Comparison of ENCODE assay signal across 15 cellular contexts in the genomic region with DNA sequence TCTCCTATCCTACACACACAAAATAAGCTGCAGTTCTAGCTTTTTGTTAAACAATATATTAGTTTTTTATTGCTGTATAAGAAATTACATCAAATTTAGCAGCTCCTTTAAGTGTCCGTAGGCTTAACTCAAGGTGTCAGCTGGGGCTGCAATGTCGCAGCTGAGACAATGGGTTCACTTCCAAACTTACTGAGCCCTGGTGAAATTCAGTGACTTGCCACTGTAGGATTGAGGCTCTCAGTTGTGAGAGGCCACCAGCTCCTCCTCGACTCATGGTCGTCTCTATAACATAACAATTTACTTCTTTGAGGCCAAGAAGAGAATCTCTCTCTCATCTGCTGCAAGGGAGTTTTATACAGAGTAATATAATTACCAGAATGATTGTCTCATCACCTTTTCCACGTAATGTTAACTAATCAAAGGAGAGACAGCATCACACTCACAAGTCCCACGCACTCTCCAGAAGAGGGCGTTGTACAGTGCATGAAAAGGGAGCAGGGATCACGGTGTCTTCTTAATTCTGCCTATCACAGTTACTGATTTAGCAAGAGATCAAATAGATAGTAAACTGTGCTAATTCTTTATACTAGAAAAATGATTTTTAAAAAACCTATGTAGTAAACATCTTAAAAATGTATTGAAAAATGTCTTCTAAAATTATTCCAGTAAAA.
DNase-seq lines count a peak whose midpoint lies in the region; ATAC-seq, FAIRE-seq and TF ChIP-seq lines count a peak whose summit lies in the region.
"Had no signal": no experiment of that assay in that cellular context is flagged by ENCODE, and none has a peak within 500 bp of the region (broad histone marks: within the 10 kb centered on the region; RNA-seq: fewer than 3 reads in every experiment).

No MANE protein-coding gene starts in this region.

- no peaks in the 10 kb centered on the region for H3K36me3 Mint-ChIP-seq in MCF 10A (ENCODE audit: insufficient read depth, unreplicated experiment)
- no peaks in the 10 kb centered on the region for H3K36me3 Mint-ChIP-seq in naive thymus-derived CD4-positive, alpha-beta T cell
- H3K36me3 Mint-ChIP-seq: activated naive CD4-positive, alpha-beta T cell treated with anti-CD3 and anti-CD28 coated beads, Interleukin-2, amount 10 ng/mL, durations not matched to agents 7 days and 5 days; natural killer cell treated with Interleukin-12 subunit alpha and Interleukin-12 subunit beta and Interleukin-15 and Interleukin-18, amount 100 ng/mL, for 72 hours had no signal

- ATAC-seq in HG03095 (IDR thresholded peaks at IDR 0.05; ENCODE audit: unreplicated experiment), result no peak
- ATAC-seq in naive thymus-derived CD4-positive, alpha-beta T cell, result no peak
- no peak for ATAC-seq in HG03039 (IDR thresholded peaks at IDR 0.05; ENCODE audit: unreplicated experiment)
- ATAC-seq: natural killer cell treated with Interleukin-12 subunit alpha and Interleukin-12 subunit beta and Interleukin-15 and Interleukin-18, amount 100 ng/mL, for 72 hours had no signal

- no peak overlapping the region for H3K9ac ChIP-seq in OCI-LY1 (ENCODE audit: low read length)

- POLR2A ChIA-PET in MCF 10A (lab: Yijun Ruan, JAX), result no interaction called here
- POLR2A ChIA-PET in naive thymus-derived CD4-positive, alpha-beta T cell (lab: Charles Lee), result no interaction called here

- CTCF ChIA-PET in MCF 10A (lab: Yijun Ruan, JAX), result interaction anchor here (0.5 to 0.9 kb wide), 5 partner anchors 9 to 209 kb away, joined by 3 to 4 read pairs (median 4); no protein-coding TSS in a partner anchor
- CTCF ChIA-PET in naive thymus-derived CD4-positive, alpha-beta T cell (lab: Charles Lee), result no interaction called here

- no peak overlapping the region for H3K4me3 Mint-ChIP-seq in MCF 10A (ENCODE audit: unreplicated experiment)
- H3K4me3 Mint-ChIP-seq in naive thymus-derived CD4-positive, alpha-beta T cell, result no peak overlapping the region
- H3K4me3 Mint-ChIP-seq: activated naive CD4-positive, alpha-beta T cell treated with anti-CD3 and anti-CD28 coated beads, Interleukin-2, amount 10 ng/mL, durations not matched to agents 7 days and 5 days; dendritic cell treated with granulocyte-macrophage colony-stimulating factor and Interleukin-4, amounts not matched to agents 40 ng/mL and 50 ng/mL, for 4 days; natural killer cell treated with Interleukin-12 subunit alpha and Interleukin-12 subunit beta and Interleukin-15 and Interleukin-18, amount 100 ng/mL, for 72 hours had no signal

- H4K20me1 ChIP-seq in OCI-LY1 (ENCODE audit: insufficient read depth, low read length), result no peaks in the 10 kb centered on the region

- H3K27ac Mint-ChIP-seq in MCF 10A (ENCODE audit: low read depth, unreplicated experiment), result no peak overlapping the region
- H3K27ac Mint-ChIP-seq in naive thymus-derived CD4-positive, alpha-beta T cell, result no peak overlapping the region
- H3K27ac Mint-ChIP-seq: activated naive CD4-positive, alpha-beta T cell treated with anti-CD3 and anti-CD28 coated beads, Interleukin-2, amount 10 ng/mL, durations not matched to agents 7 days and 5 days; dendritic cell treated with granulocyte-macrophage colony-stimulating factor and Interleukin-4, amounts not matched to agents 40 ng/mL and 50 ng/mL, for 4 days; natural killer cell treated with Interleukin-12 subunit alpha and Interleukin-12 subunit beta and Interleukin-15 and Interleukin-18, amount 100 ng/mL, for 72 hours had no signal

- no peaks in the 10 kb centered on the region for H3K36me3 ChIP-seq in breast epithelium
- H3K36me3 ChIP-seq in OCI-LY1 (ENCODE audit: insufficient read depth, low read length), result no peaks in the 10 kb centered on the region
- no peaks in the 10 kb centered on the region for H3K36me3 ChIP-seq in naive thymus-derived CD4-positive, alpha-beta T cell (ENCODE audit: control insufficient read depth in 2 of 3, insufficient read depth in 3 of 3, low read length in 3 of 3)
- H3K36me3 ChIP-seq: stomach had no signal

- no peaks in the 10 kb centered on the region for H3K9me2 ChIP-seq in OCI-LY1 (ENCODE audit: low read depth, low read length)

- H3K4me2 ChIP-seq in OCI-LY1 (ENCODE audit: low read length), result no peak overlapping the region

- no peaks in the 10 kb centered on the region for H3K4me1 Mint-ChIP-seq in MCF 10A (ENCODE audit: insufficient read depth, unreplicated experiment)
- H3K4me1 Mint-ChIP-seq in naive thymus-derived CD4-positive, alpha-beta T cell, result no peaks in the 10 kb centered on the region
- H3K4me1 Mint-ChIP-seq: activated naive CD4-positive, alpha-beta T cell treated with anti-CD3 and anti-CD28 coated beads, Interleukin-2, amount 10 ng/mL, durations not matched to agents 7 days and 5 days had no signal

- no peaks in the 10 kb centered on the region for H3K4me1 ChIP-seq in breast epithelium
- peaks cover 3% of the 10 kb centered on the region for H3K4me1 ChIP-seq in OCI-LY1 (ENCODE audit: insufficient read depth, low read length, severe bottlenecking)
- H3K4me1 ChIP-seq in naive thymus-derived CD4-positive, alpha-beta T cell (ENCODE audit: control insufficient read depth in 2 of 2, insufficient read depth in 2 of 2, low read length in 2 of 2), result no peaks in the 10 kb centered on the region
- H3K4me1 ChIP-seq: stomach had no signal

- no peaks in the 10 kb centered on the region for H3F3A ChIP-seq in OCI-LY1 (ENCODE audit: insufficient read depth, low read length)

- TF ChIP-seq CTCF in MCF 10A (IDR thresholded peaks at IDR 0.05; ENCODE audit: unreplicated experiment) (peak; percentile 11), breast epithelium (IDR thresholded peaks at IDR 0.05) (no peak), OCI-LY1 (IDR thresholded peaks at IDR 0.05; ENCODE audit: low read length) (peak; percentile 84)

- no TSS peak for BruUV-seq in MCF 10A (replicated peaks; lab: Mats Ljungman, UMichigan)

- no peak for FAIRE-seq in urothelium cell line (lab: Jason Lieb, UNC)

- H3K79me2 ChIP-seq in OCI-LY1 (ENCODE audit: insufficient read depth, low read length), result no peaks in the 10 kb centered on the region

- H3K27ac ChIP-seq in breast epithelium, result no peak overlapping the region
- no peak overlapping the region for H3K27ac ChIP-seq in OCI-LY1 (ENCODE audit: low read depth, low read length, poor library complexity, severe bottlenecking)
- H3K27ac ChIP-seq in naive thymus-derived CD4-positive, alpha-beta T cell (ENCODE audit: low read depth, low read length), result no peak overlapping the region
- H3K27ac ChIP-seq: stomach had no signal

- no peaks in the 10 kb centered on the region for H3K27me3 Mint-ChIP-seq in MCF 10A (ENCODE audit: insufficient read depth, unreplicated experiment)
- H3K27me3 Mint-ChIP-seq in naive thymus-derived CD4-positive, alpha-beta T cell, result no peaks in the 10 kb centered on the region
- H3K27me3 Mint-ChIP-seq: activated naive CD4-positive, alpha-beta T cell treated with anti-CD3 and anti-CD28 coated beads, Interleukin-2, amount 10 ng/mL, durations not matched to agents 7 days and 5 days; dendritic cell treated with granulocyte-macrophage colony-stimulating factor and Interleukin-4, amounts not matched to agents 40 ng/mL and 50 ng/mL, for 4 days; natural killer cell treated with Interleukin-12 subunit alpha and Interleukin-12 subunit beta and Interleukin-15 and Interleukin-18, amount 100 ng/mL, for 72 hours had no signal

- TF ChIP-seq POLR2A in breast epithelium (IDR thresholded peaks at IDR 0.05) (no peak), erythroblast (IDR thresholded peaks at IDR 0.05; ENCODE audit: low read length) (no peak)

- no peaks in the 10 kb centered on the region for H3K9me3 ChIP-seq in breast epithelium
- no peaks in the 10 kb centered on the region; the same call in 1 of the 2 replicates for H3K9me3 ChIP-seq in OCI-LY1 (ENCODE audit: low read length)
- no peaks in the 10 kb centered on the region for H3K9me3 ChIP-seq in naive thymus-derived CD4-positive, alpha-beta T cell (ENCODE audit: control insufficient read depth in 2 of 3, low read length in 3 of 3)
- H3K9me3 ChIP-seq: stomach had no signal

- DNase-seq in MCF 10A (ENCODE audit: unreplicated experiment), result peak; percentile 54
- DNase-seq in breast epithelium (ENCODE audit: low spot score in 2 of 2), result no peak
- peak; percentile 0 to 3 for DNase-seq in erythroblast (lab: John Stamatoyannopoulos, UW)
- peak; percentile 7 for DNase-seq in urothelium cell line (ENCODE audit: low spot score)
- DNase-seq in naive thymus-derived CD4-positive, alpha-beta T cell, result no peak
- DNase-seq: activated naive CD4-positive, alpha-beta T cell treated with anti-CD3 and anti-CD28 coated beads, Interleukin-2, amount 10 ng/mL, durations not matched to agents 7 days and 5 days; hypothalamus; NCI-H1436 treated with DMSO at 0.1 percent for 48 hours; stimulated activated CD4-positive, alpha-beta T cell treated with anti-CD3 and anti-CD28 coated beads, Interleukin-2, amount 100 ng/mL, for 24 hours; stomach had no signal

- H3K4me3 ChIP-seq in breast epithelium (no peak overlapping the region), OCI-LY1 (ENCODE audit: low read depth, low read length, poor library complexity, severe bottlenecking) (no peak overlapping the region)
- H3K4me3 ChIP-seq in naive thymus-derived CD4-positive, alpha-beta T cell (ENCODE audit: low read length), result no peak overlapping the region
- H3K4me3 ChIP-seq: stomach had no signal

- intact Hi-C loops in MCF 10A (cut with micrococcal nuclease), result loop anchor here (5.0 kb wide), 1 partner anchor 1025 kb away; no protein-coding TSS in a partner anchor
- intact Hi-C loops in breast epithelium (cut with DNase I; ENCODE audit: low total_unique reads), result no loop called here
- intact Hi-C loops in naive thymus-derived CD4-positive, alpha-beta T cell (cut with micrococcal nuclease), result no loop called here

- no peaks in the 10 kb centered on the region for H3K9me3 Mint-ChIP-seq in MCF 10A (ENCODE audit: unreplicated experiment)
- peaks cover 0 to 22% (median 3%) of the 10 kb centered on the region in 11 donors for H3K9me3 Mint-ChIP-seq in naive thymus-derived CD4-positive, alpha-beta T cell
- H3K9me3 Mint-ChIP-seq: dendritic cell treated with granulocyte-macrophage colony-stimulating factor and Interleukin-4, amounts not matched to agents 40 ng/mL and 50 ng/mL, for 4 days had no signal

- H3K27me3 ChIP-seq in breast epithelium, result no peaks in the 10 kb centered on the region
- no peaks in the 10 kb centered on the region for H3K27me3 ChIP-seq in OCI-LY1 (ENCODE audit: insufficient read depth, low read length)
- H3K27me3 ChIP-seq in naive thymus-derived CD4-positive, alpha-beta T cell (ENCODE audit: control insufficient read depth in 2 of 2, insufficient read depth in 2 of 2, low read length in 2 of 2), result no peaks in the 10 kb centered on the region
- H3K27me3 ChIP-seq: stomach had no signal

- H2AFZ ChIP-seq in OCI-LY1 (ENCODE audit: low read length), result 0 out of 2 replicates have a peak overlapping the region, but pooled peaks have one; percentile 84

Comparison
In these comparisons a context has a peak if more than half of its experiments do, and no peak if none do; other contexts are left out.
1. DNase-seq: peak in MCF 10A (single experiment), erythroblast (2 of 2) and urothelium cell line (single experiment); none in breast epithelium (0 of 2) and naive thymus-derived CD4-positive, alpha-beta T cell (0 of 9).
2. CTCF ChIP-seq: peak in MCF 10A (single experiment) and OCI-LY1 (single experiment); none in breast epithelium (0 of 3).